1 cellular context compared by ENCODE assay signal in genomic region chr19:4018775-4019504, GRCh38.
TF ChIP-seq lines count a peak whose summit lies in the region.

No MANE protein-coding gene starts in this region.

TF ChIP-seq in HepG2, 621 proteins besides CTCF, POLR2A, EP300 and RAD21:
- TF ChIP-seq ATAD3A (CRISPR knock-in tag; IDR thresholded peaks at IDR 0.05): no peak
- TF ChIP-seq ZKSCAN8 (CRISPR knock-in tag; IDR thresholded peaks at IDR 0.05; ENCODE audit: borderline replicate concordance): no peak
- no peak for TF ChIP-seq ZMYM2 (CRISPR knock-in tag; IDR thresholded peaks at IDR 0.05)
- TF ChIP-seq RBFOX2 (IDR thresholded peaks at IDR 0.05; ENCODE audit: low read depth, low read length): 0 out of 2 replicates have a peak, but pooled peaks have one; percentile 13
- no peak for TF ChIP-seq ZNF18 (CRISPR knock-in tag; IDR thresholded peaks at IDR 0.05; ENCODE audit: insufficient replicate concordance)
- TF ChIP-seq DMTF1 (CRISPR knock-in tag; IDR thresholded peaks at IDR 0.05): no peak
- no peak for TF ChIP-seq NFIC (IDR thresholded peaks at IDR 0.05; ENCODE audit: low read length)
